In the genomic region with DNA sequence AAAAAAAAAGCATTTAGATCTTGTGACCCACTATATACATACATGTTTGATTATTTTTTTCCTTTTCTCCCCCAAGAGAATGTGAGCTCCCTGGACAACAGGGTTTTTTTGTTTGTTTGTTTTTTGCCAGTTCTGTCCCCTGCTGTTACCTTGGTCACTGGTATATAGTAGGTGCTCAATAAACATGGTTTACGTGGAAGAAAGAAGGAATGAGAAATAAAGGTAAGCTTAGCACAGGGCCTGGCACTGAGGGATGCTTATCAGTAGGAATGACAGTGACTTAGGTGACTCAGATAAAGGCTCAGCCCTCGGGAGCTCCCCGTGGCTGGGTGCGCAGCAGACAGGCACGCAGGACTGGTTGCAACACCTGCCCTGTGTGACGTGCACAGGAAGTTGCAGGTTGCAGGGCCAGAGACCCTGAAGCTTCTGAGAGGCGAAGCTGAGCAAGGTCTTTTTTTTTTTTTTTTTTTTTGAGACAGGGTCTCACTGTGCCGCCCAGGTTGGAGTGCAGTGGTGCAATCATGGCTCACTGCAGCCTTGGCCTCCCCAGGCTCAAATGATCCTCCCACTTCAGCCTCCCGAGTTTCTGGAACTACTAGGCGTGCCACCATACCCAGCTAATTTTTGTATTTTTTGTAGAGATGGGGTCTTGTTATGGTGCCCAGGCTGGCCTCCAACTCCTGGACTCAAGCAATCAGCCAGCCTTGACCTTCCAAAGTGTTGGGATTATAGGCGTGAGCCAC, we compare ENCODE assay signal across 23 cellular contexts. TPM values are rescaled to one million over a fixed set of nuclear protein-coding genes. Genes with fewer than 3 reads are reported as not detected.
"Had no signal": no experiment of that assay in that cellular context is flagged by ENCODE, and none has a peak within 500 bp of the region (broad histone marks: within the 10 kb centered on the region; RNA-seq: fewer than 3 reads in every experiment).

No MANE protein-coding gene starts in this region.

- H3K36me3 ChIP-seq: Peyer's patch, SJCRH30 had no signal

- H3K27ac ChIP-seq: PC-9, Peyer's patch, SJCRH30 had no signal

- H2AFZ ChIP-seq: PC-9 had no signal

- ATAC-seq: Right ventricle myocardium inferior, SK-N-SH treated with all-trans-retinoic acid at 6 μM for 48 hours had no signal

- DNase-seq: KBM-7, NCI-H1092 treated with DMSO at 0.1 percent for 48 hours, NCI-H1436, NCI-H187, NCI-H2029, NCI-H2081 treated with DMSO at 0.1 percent for 48 hours, NCI-H2171, NCI-H226, NCI-H446, NCI-H510A, NCI-H524 treated with DMSO at 0.1 percent for 48 hours, NCI-H69, NCI-H774, OCI-M1, PC-9, Peyer's patch, SHP77 treated with DMSO at 0.1 percent for 48 hours, SJCRH30 had no signal

- H3K9me3 ChIP-seq: Peyer's patch, SJCRH30 had no signal

- H3K4me1 ChIP-seq: Peyer's patch had no signal

- H3K4me3 ChIP-seq: PC-9, Peyer's patch, SJCRH30 had no signal

- H3K27me3 ChIP-seq: Peyer's patch, SJCRH30 had no signal

- H3K4me2 ChIP-seq: PC-9 had no signal

RNA-seq across cellular contexts. Expression of a gene that starts 31.1 kb away (rescaled TPM):
- total RNA-seq: MCF 10A, Peyer's patch, Right ventricle myocardium inferior, RPMI7951, SJCRH30 had no signal
- polyA plus RNA-seq: IgD-negative memory B cell had no signal
